ENCODE assay signal across 16 cellular contexts in genomic region chr3:123104550-123104949, GRCh38. TPM values are rescaled to one million over a fixed set of nuclear protein-coding genes. Genes with fewer than 3 reads are reported as not detected.
DNase-seq lines count a peak whose midpoint lies in the region; ATAC-seq and TF ChIP-seq lines count a peak whose summit lies in the region.
"Had no signal": no experiment of that assay in that cellular context is flagged by ENCODE, and none has a peak within 500 bp of the region (broad histone marks: within the 10 kb centered on the region; RNA-seq: fewer than 3 reads in every experiment).

No MANE protein-coding gene starts in this region.

- no peak for TF ChIP-seq CTCF in cardiac muscle cell (IDR thresholded peaks at IDR 0.05; ENCODE audit: low read depth, low read length)
- no peak for TF ChIP-seq CTCF in left ventricle myocardium inferior (IDR thresholded peaks at IDR 0.05; ENCODE audit: borderline replicate concordance)
- TF ChIP-seq CTCF in SK-N-SH (IDR thresholded peaks at IDR 0.05), result no peak
- TF ChIP-seq CTCF in foreskin fibroblast (IDR thresholded peaks at IDR 0.05; ENCODE audit: low read depth, low read length), result no peak
- TF ChIP-seq CTCF in upper lobe of right lung (IDR thresholded peaks at IDR 0.05), result no peak

- H3K9me3 ChIP-seq in cardiac muscle cell (ENCODE audit: low read depth) (no peaks in the 10 kb centered on the region), left ventricle myocardium inferior (replicated peaks) (no peaks in the 10 kb centered on the region), SK-N-SH (no peaks in the 10 kb centered on the region), upper lobe of right lung (no peaks in the 10 kb centered on the region)
- H3K9me3 ChIP-seq: tibial artery had no signal

- ATAC-seq in upper lobe of right lung, result peak; percentile 49

- H3K4me2 ChIP-seq in SK-N-SH, result 0 out of 2 replicates have a peak overlapping the region, but pooled peaks have one; percentile 17
- H3K4me2 ChIP-seq: KMS-11 had no signal

- H3K9ac ChIP-seq in SK-N-SH, result no peak overlapping the region
- H3K9ac ChIP-seq: KMS-11 had no signal

- no peak overlapping the region for H2AFZ ChIP-seq in SK-N-SH (ENCODE audit: low read depth)

- H4K20me1 ChIP-seq in SK-N-SH (ENCODE audit: insufficient read depth), result peaks cover 4% of the 10 kb centered on the region; the same call in 1 of the 2 replicates

- peak in 1 of 2 experiments; percentile 36; a peak in 1 of 4 replicates for TF ChIP-seq EP300 in SK-N-SH (IDR thresholded peaks at IDR 0.05; ENCODE audit: borderline replicate concordance in 1 of 2, low read depth in 1 of 2, low read length in 1 of 2)

- H3K79me2 ChIP-seq in SK-N-SH (ENCODE audit: insufficient read depth), result no peaks in the 10 kb centered on the region

- CTCF ChIA-PET in SK-N-SH (lab: Yijun Ruan, JAX), result interaction anchor here (1.0 to 1.1 kb wide), 2 partner anchors 33 to 38 kb away, joined by 3 read pairs; partner anchors contain the start of gene PDIA5

- H3F3A ChIP-seq in SK-N-SH (replicated peaks; ENCODE audit: insufficient read depth), result no peaks in the 10 kb centered on the region

- no peaks in the 10 kb centered on the region for H3K9me2 ChIP-seq in SK-N-SH

- 0% methylated on average over 1 of the region's 3 CpGs for WGBS in SK-N-SH (ENCODE audit: low lambda C conversion rate)

- peaks cover 20% of the 10 kb centered on the region for H3K4me1 ChIP-seq in cardiac muscle cell (ENCODE audit: low read depth)
- H3K4me1 ChIP-seq in left ventricle myocardium inferior, result peaks cover 7% of the 10 kb centered on the region
- H3K4me1 ChIP-seq in SK-N-SH (ENCODE audit: control insufficient read depth in 1 of 2, insufficient read depth in 2 of 2, low read depth in 1 of 2, low read length in 1 of 2), result peaks cover 8 to 32% of the 10 kb centered on the region in 2 experiments; a peak in 2 of 4 replicates
- peaks cover 5% of the 10 kb centered on the region for H3K4me1 ChIP-seq in upper lobe of right lung

- no peaks in the 10 kb centered on the region for H3K27me3 ChIP-seq in cardiac muscle cell
- H3K27me3 ChIP-seq in left ventricle myocardium inferior (ENCODE audit: low read depth), result no peaks in the 10 kb centered on the region
- no peaks in the 10 kb centered on the region for H3K27me3 ChIP-seq in SK-N-SH (ENCODE audit: insufficient read depth)
- no peaks in the 10 kb centered on the region for H3K27me3 ChIP-seq in upper lobe of right lung
- H3K27me3 ChIP-seq: tibial artery had no signal

- DNase-seq in cardiac muscle cell (ENCODE audit: low read depth in 1 of 2, low spot score in 1 of 2), result peak in 1 of 2 donors; percentile 77
- DNase-seq in left ventricle myocardium inferior, result no peak
- peak; percentile 63 for DNase-seq in SK-N-SH
- DNase-seq in foreskin fibroblast, result peak; percentile 85 to 93
- no peak for DNase-seq in upper lobe of right lung
- no peak for DNase-seq in globus pallidus (ENCODE audit: low spot score)
- DNase-seq in UCSD-AML1 (lab: John Stamatoyannopoulos, UW; ENCODE audit: unreplicated experiment), result no peak
- no peak for DNase-seq in NCI-H2029 treated with DMSO at 0.1 percent for 48 hours (lab: John Stamatoyannopoulos, UW)
- DNase-seq: activated T-cell treated with anti-CD3 and anti-CD28 coated beads for 4 hours; C1 segment of cervical spinal cord; cortex of kidney; NCI-H69; nephron progenitor cell; stimulated activated CD4-positive, alpha-beta T cell treated with anti-CD3 and anti-CD28 coated beads, Interleukin-4, amount 100 ng/mL, for 4 hours; tibial artery had no signal

- intact Hi-C loops in left ventricle myocardium inferior (cut with micrococcal nuclease), result no loop called here
- intact Hi-C loops in upper lobe of right lung (cut with DNase I), result no loop called here

- POLR2A ChIA-PET in SK-N-SH (lab: Yijun Ruan, JAX), result no interaction called here

- peak overlapping the region; percentile 62 for H3K27ac ChIP-seq in cardiac muscle cell
- no peak overlapping the region for H3K27ac ChIP-seq in left ventricle myocardium inferior (replicated peaks)
- peak overlapping the region; percentile 10 to 64; a peak in 2 of 4 replicates for H3K27ac ChIP-seq in SK-N-SH (ENCODE audit: low read depth in 2 of 2, low read length in 1 of 2)
- no peak overlapping the region for H3K27ac ChIP-seq in upper lobe of right lung
- H3K27ac ChIP-seq: KMS-11, tibial artery had no signal

- H3K36me3 ChIP-seq in cardiac muscle cell (no peaks in the 10 kb centered on the region), left ventricle myocardium inferior (peaks cover 71% of the 10 kb centered on the region), SK-N-SH (replicated peaks in 1 of 2; ENCODE audit: control insufficient read depth in 1 of 2, insufficient read depth in 2 of 2, low read length in 1 of 2) (peaks cover 42 to 47% of the 10 kb centered on the region in 2 experiments), upper lobe of right lung (peaks cover 62% of the 10 kb centered on the region)

- H3K4me3 ChIP-seq in cardiac muscle cell (no peak overlapping the region), left ventricle myocardium inferior (no peak overlapping the region), SK-N-SH (ENCODE audit: low read depth in 2 of 2, low read length in 1 of 2) (no peak overlapping the region), foreskin fibroblast (ENCODE audit: low read depth in 1 of 2, low read length in 2 of 2) (no peak overlapping the region), upper lobe of right lung (no peak overlapping the region)
- H3K4me3 ChIP-seq: tibial artery had no signal

- TF ChIP-seq RAD21 in SK-N-SH (IDR thresholded peaks at IDR 0.05; ENCODE audit: low read length), result no peak

TF ChIP-seq in SK-N-SH, 30 proteins besides CTCF, POLR2A, EP300 and RAD21:
- no peak for TF ChIP-seq TAF1 (IDR thresholded peaks at IDR 0.05; ENCODE audit: borderline replicate concordance, low read depth, low read length)
- no peak for TF ChIP-seq USF2 (IDR thresholded peaks at IDR 0.05; ENCODE audit: borderline replicate concordance, low read depth, low read length)
- peak; percentile 85 for TF ChIP-seq FOSL2 (IDR thresholded peaks at IDR 0.05; ENCODE audit: borderline replicate concordance, low read depth)
- peak; percentile 81 for TF ChIP-seq TCF12 (IDR thresholded peaks at IDR 0.05)
- TF ChIP-seq JUND (IDR thresholded peaks at IDR 0.05), result peak; percentile 78
- TF ChIP-seq RXRA (IDR thresholded peaks at IDR 0.05; ENCODE audit: borderline replicate concordance, low read depth), result peak; percentile 10; the same call in 1 of the 2 replicates
- no peak for TF ChIP-seq MAX (IDR thresholded peaks at IDR 0.05; ENCODE audit: low read depth)
- peak; percentile 45; the same call in 1 of the 2 replicates for TF ChIP-seq NFIC (IDR thresholded peaks at IDR 0.05; ENCODE audit: borderline replicate concordance)
- no peak for TF ChIP-seq REST (IDR thresholded peaks at IDR 0.05; ENCODE audit: low read depth, low read length)

RNA-seq across cellular contexts. Expression of gene PDIA5, which starts 37.7 kb away (rescaled TPM):
- total RNA-seq in cardiac muscle cell, result 11.7 and 14.5 TPM in 2 replicates
- 19.5 and 19.9 TPM in 2 replicates for polyA plus RNA-seq in cardiac muscle cell
- 6.0 TPM for total RNA-seq in left ventricle myocardium inferior
- polyA plus RNA-seq in SK-N-SH (2012; rRNA removed), result 28.0 and 28.6 TPM in 2 replicates
- 25.2 and 27.2 TPM in 2 replicates for polyA plus RNA-seq in SK-N-SH (2012; cell fraction: cytosol; rRNA removed)
- 35.3 and 38.5 TPM in 2 replicates for polyA plus RNA-seq in SK-N-SH (2012; cell fraction: nucleus; rRNA removed)
- 33.6 TPM for total RNA-seq in upper lobe of right lung

Comparison
In these comparisons a context has a peak if more than half of its experiments do, and no peak if none do; other contexts are left out.
1. H3K27ac ChIP-seq: peak in cardiac muscle cell (single experiment) and SK-N-SH (2 of 2); none in left ventricle myocardium inferior (single experiment) and upper lobe of right lung (single experiment).
2. DNase-seq: peak in SK-N-SH (single experiment) and foreskin fibroblast (2 of 2); none in left ventricle myocardium inferior (single experiment), upper lobe of right lung (single experiment), globus pallidus (single experiment), UCSD-AML1 (single experiment) and NCI-H2029 treated with DMSO at 0.1 percent for 48 hours (single experiment).